ENCODE assay signal across 9 cellular contexts in genomic region chr17:1783834-1784611, GRCh38. TPM values are rescaled to one million over a fixed set of nuclear protein-coding genes. Genes with fewer than 3 reads are reported as not detected.
DNase-seq lines count a peak whose midpoint lies in the region; ATAC-seq, FAIRE-seq and TF ChIP-seq lines count a peak whose summit lies in the region.
"Had no signal": no experiment of that assay in that cellular context is flagged by ENCODE, and none has a peak within 500 bp of the region (broad histone marks: within the 10 kb centered on the region; RNA-seq: fewer than 3 reads in every experiment).

No MANE protein-coding gene starts in this region.

- H3K4me3 ChIP-seq in A549 = no peak overlapping the region
- H3K4me3 ChIP-seq in Peyer's patch = no peak overlapping the region

- peak; percentile 78 to 86 for ATAC-seq in A549
- peak; percentile 51 for ATAC-seq in effector memory CD8-positive, alpha-beta T cell (replicated peaks)
- peak; percentile 90 for ATAC-seq in memory B cell (ENCODE audit: low read depth)
- no peak for ATAC-seq in HG03565 (IDR thresholded peaks at IDR 0.05; ENCODE audit: unreplicated experiment)
- no peak for ATAC-seq in HG03378 (IDR thresholded peaks at IDR 0.05; ENCODE audit: unreplicated experiment)

- H3K36me3 Mint-ChIP-seq in effector memory CD8-positive, alpha-beta T cell (ENCODE audit: insufficient read depth) = peaks cover 62% of the 10 kb centered on the region
- H3K36me3 Mint-ChIP-seq in memory B cell = peaks cover 12% of the 10 kb centered on the region

- H3K9me3 Mint-ChIP-seq in effector memory CD8-positive, alpha-beta T cell = no peaks in the 10 kb centered on the region
- no peaks in the 10 kb centered on the region for H3K9me3 Mint-ChIP-seq in memory B cell

- no peak overlapping the region for H3K4me2 ChIP-seq in A549

- H3K27ac ChIP-seq in A549 (0 out of 6 replicates have a peak overlapping the region, but pooled peaks of 1 of the 2 experiments have one; percentile 6), Peyer's patch (peak overlapping the region; percentile 81 to 94 (median 92))

- POLR2A ChIA-PET in A549 (lab: Yijun Ruan, JAX) = interaction anchor here (0.6 to 2.7 kb wide), 4 partner anchors 59 to 135 kb away, joined by 3 to 30 read pairs (median 4); partner anchors contain the start of genes RILP and WDR81
- POLR2A ChIA-PET in GM10248 (lab: Yijun Ruan, JAX) = interaction anchor here (0.5 to 1.4 kb wide), 4 partner anchors 13 to 67 kb away, joined by 3 to 7 read pairs (median 4); no protein-coding TSS in a partner anchor

- no peak overlapping the region for H3K4me3 Mint-ChIP-seq in effector memory CD8-positive, alpha-beta T cell
- H3K4me3 Mint-ChIP-seq in memory B cell = peak overlapping the region; percentile 68

- no peak for TF ChIP-seq EP300 in A549 (IDR thresholded peaks at IDR 0.05)

- CTCF ChIA-PET in A549 (lab: Yijun Ruan, JAX) = interaction anchor here (0.7 to 28.6 kb wide), 35 partner anchors 8 to 210 kb away, joined by 3 to 591 read pairs (median 5); partner anchors contain the start of genes SERPINF1, SERPINF2 and WDR81
- CTCF ChIA-PET in GM10248 (lab: Yijun Ruan, JAX) = interaction anchor here (0.9 to 3.9 kb wide), 15 partner anchors 9 to 138 kb away, joined by 3 to 40 read pairs (median 7); no protein-coding TSS in a partner anchor

- TF ChIP-seq RAD21 in A549 (conservative IDR thresholded peaks at IDR 0.05 in 1 of 2, IDR thresholded peaks at IDR 0.05 in 1 of 2) = peak; percentile 85 to 93

- H3K36me3 ChIP-seq in Peyer's patch = peaks cover 0 to 25% (median 0%) of the 10 kb centered on the region in 3 donors

- no peak overlapping the region for H3K27ac Mint-ChIP-seq in effector memory CD8-positive, alpha-beta T cell
- peak overlapping the region; percentile 98 for H3K27ac Mint-ChIP-seq in memory B cell

- peak; percentile 83 for FAIRE-seq in A549 (lab: Jason Lieb, UNC)
- FAIRE-seq: islet of Langerhans had no signal

- H3K9me3 ChIP-seq in A549 = no peaks in the 10 kb centered on the region
- H3K9me3 ChIP-seq in Peyer's patch = no peaks in the 10 kb centered on the region

- DNase-seq in A549 (ENCODE audit: low read depth in 1 of 2, low spot score in 1 of 2) (peak; percentile 68 to 77), GM10248 (ENCODE audit: extremely low spot score) (peak; percentile 53), Peyer's patch (peak in 2 of 3 donors; percentile 69 to 85), memory B cell (ENCODE audit: low spot score in 2 of 2) (peak; percentile 49 to 50), ureter (ENCODE audit: low spot score) (peak; percentile 74)
- DNase-seq in effector memory CD8-positive, alpha-beta T cell = no peak

- 80% methylated on average over 16 of the region's 16 CpGs for WGBS in A549 (ENCODE audit: missing lambda C conversion rate)

- no peaks in the 10 kb centered on the region for H3K27me3 Mint-ChIP-seq in effector memory CD8-positive, alpha-beta T cell
- H3K27me3 Mint-ChIP-seq in memory B cell = no peaks in the 10 kb centered on the region

- no peak for TF ChIP-seq POLR2A in A549 (IDR thresholded peaks at IDR 0.05; ENCODE audit: low read length)
- peak in 1 of 2 donors; percentile 52 for TF ChIP-seq POLR2A in Peyer's patch (IDR thresholded peaks at IDR 0.05)

- TF ChIP-seq CTCF in A549 (IDR thresholded peaks at IDR 0.05) (peak; percentile 77), GM10248 (IDR thresholded peaks at IDR 0.05; ENCODE audit: control extremely low read depth, extremely low read depth, low read depth, missing control alignments) (peak; percentile 35), Peyer's patch (IDR thresholded peaks at IDR 0.05) (peak; percentile 41 to 82 (median 74))

- no peaks in the 10 kb centered on the region for H3K4me1 Mint-ChIP-seq in effector memory CD8-positive, alpha-beta T cell (ENCODE audit: low read depth in 2 of 2)
- peaks cover 17% of the 10 kb centered on the region for H3K4me1 Mint-ChIP-seq in memory B cell

- no peaks in the 10 kb centered on the region for H3K27me3 ChIP-seq in Peyer's patch

- H3K4me1 ChIP-seq in A549 (peaks cover 23% of the 10 kb centered on the region), Peyer's patch (peaks cover 4 to 39% (median 11%) of the 10 kb centered on the region in 4 donors)

TF ChIP-seq in A549, 52 proteins besides CTCF, POLR2A, EP300 and RAD21:
- peak; percentile 81 for TF ChIP-seq SMC3 (IDR thresholded peaks at IDR 0.05)
- TF ChIP-seq NPAS2 (CRISPR knock-in tag; IDR thresholded peaks at IDR 0.05; ENCODE audit: borderline replicate concordance) = no peak
- TF ChIP-seq REST (IDR thresholded peaks at IDR 0.05) = no peak

RNA-seq across cellular contexts. Expression of gene SERPINF1, which starts 22.2 kb away (rescaled TPM):
- 11.5 and 13.7 TPM in 2 replicates for polyA plus RNA-seq in A549 (2011; rRNA removed)
- polyA plus RNA-seq in A549 (2012; cell fraction: cytosol; rRNA removed) = 4.7 and 7.2 TPM in 2 replicates
- polyA plus RNA-seq in A549 (2012; cell fraction: nucleus; rRNA removed) = 8.7 and 12.9 TPM in 2 replicates
- 2.3 to 3.4 TPM (median 3.0 TPM) in 3 replicates for polyA plus RNA-seq in A549 (2017; fragmentation: RNase III; extraction: RNeasy Plus Mini Kit Qiagen cat#74134 plus additional on column Dnase treatment)
- polyA minus RNA-seq in A549 (2011; rRNA and poly(A)+ RNA removed) = 8.2 and 8.7 TPM in 2 replicates
- total RNA-seq in Peyer's patch = 100 to 1,000 TPM in 1 of 4 donors, 10 to 100 TPM in 3; 28.7 to 306 (median 81.6) TPM
- 238 TPM for total RNA-seq in ureter

RNA-seq across cellular contexts. Expression of gene SERPINF2, which starts 41.4 kb away (rescaled TPM):
- polyA plus RNA-seq in A549 (2011; rRNA removed) (2.1 and 2.7 TPM in 2 replicates), A549 (2017; fragmentation: RNase III; extraction: RNeasy Plus Mini Kit Qiagen cat#74134 plus additional on column Dnase treatment) (2.4 to 2.9 TPM (median 2.7 TPM) in 3 replicates)
- 2.8 and 3.6 TPM in 2 replicates for polyA plus RNA-seq in A549 (2012; cell fraction: cytosol; rRNA removed)
- polyA plus RNA-seq in A549 (2012; cell fraction: nucleus; rRNA removed) = 3.9 and 4.4 TPM in 2 replicates
- 1.9 and 2.3 TPM in 2 replicates for polyA minus RNA-seq in A549 (2011; rRNA and poly(A)+ RNA removed)
- total RNA-seq in Peyer's patch (1 to 10 TPM; 4.0 to 9.6 (median 5.6) TPM), ureter (7.1 TPM)

RNA-seq across cellular contexts. Expression of gene SMYD4, which starts 45.7 kb away (rescaled TPM):
- polyA plus RNA-seq in A549 (2011; rRNA removed) (12.1 and 12.4 TPM in 2 replicates), A549 (2017; fragmentation: RNase III; extraction: RNeasy Plus Mini Kit Qiagen cat#74134 plus additional on column Dnase treatment) (9.8 to 11.1 TPM (median 10.4 TPM) in 3 replicates)
- 6.3 and 7.6 TPM in 2 replicates for polyA plus RNA-seq in A549 (2012; cell fraction: cytosol; rRNA removed)
- 9.8 and 10.8 TPM in 2 replicates for polyA plus RNA-seq in A549 (2012; cell fraction: nucleus; rRNA removed)
- polyA minus RNA-seq in A549 (2011; rRNA and poly(A)+ RNA removed) = 25.1 and 26.9 TPM in 2 replicates
- total RNA-seq in Peyer's patch (10 to 100 TPM; 31.2 to 42.1 (median 39.8) TPM), ureter (19.0 TPM)

RNA-seq across cellular contexts. Expression of gene RPA1, which starts 45.8 kb away (rescaled TPM):
- polyA plus RNA-seq in A549 (2011; rRNA removed) (136 and 145 TPM in 2 replicates), A549 (2017; fragmentation: RNase III; extraction: RNeasy Plus Mini Kit Qiagen cat#74134 plus additional on column Dnase treatment) (72.2 to 77.1 TPM (median 73.4 TPM) in 3 replicates)
- 65.7 and 68.3 TPM in 2 replicates for polyA plus RNA-seq in A549 (2012; cell fraction: cytosol; rRNA removed)
- polyA plus RNA-seq in A549 (2012; cell fraction: nucleus; rRNA removed) = 68.0 and 96.5 TPM in 2 replicates
- polyA minus RNA-seq in A549 (2011; rRNA and poly(A)+ RNA removed) = 96.4 and 129 TPM in 2 replicates
- total RNA-seq in Peyer's patch (10 to 100 TPM; 17.2 to 32.2 (median 26.0) TPM), ureter (82.2 TPM)

RNA-seq across cellular contexts. Expression of gene WDR81, which starts 59.5 kb away (rescaled TPM):
- 4.6 and 4.9 TPM in 2 replicates for polyA plus RNA-seq in A549 (2011; rRNA removed)
- polyA plus RNA-seq in A549 (2012; cell fraction: cytosol; rRNA removed) = 14.4 and 20.1 TPM in 2 replicates
- 71.8 and 82.1 TPM in 2 replicates for polyA plus RNA-seq in A549 (2012; cell fraction: nucleus; rRNA removed)
- polyA plus RNA-seq in A549 (2017; fragmentation: RNase III; extraction: RNeasy Plus Mini Kit Qiagen cat#74134 plus additional on column Dnase treatment) = 22.6 to 26.8 TPM (median 25.5 TPM) in 3 replicates
- polyA minus RNA-seq in A549 (2011; rRNA and poly(A)+ RNA removed) = 8.8 and 11.0 TPM in 2 replicates
- 10 to 100 TPM; 37.1 to 83.3 (median 59.2) TPM for total RNA-seq in Peyer's patch
- total RNA-seq in ureter = 29.5 TPM

Comparison
In these comparisons a context has a peak if more than half of its experiments do, and no peak if none do; other contexts are left out.
1. ATAC-seq: peak in A549 (2 of 2), effector memory CD8-positive, alpha-beta T cell (single experiment) and memory B cell (single experiment); none in HG03565 (single experiment) and HG03378 (single experiment).
2. DNase-seq: peak in A549 (2 of 2), GM10248 (single experiment), Peyer's patch (2 of 3), memory B cell (2 of 2) and ureter (single experiment); none in effector memory CD8-positive, alpha-beta T cell (0 of 3).
3. Peak in every context shown above with its lines, with median percentiles within 50 percentile points of each other: CTCF ChIP-seq.